ENCODE assay signal across 25 cellular contexts in genomic region chr1:214637125-214637524, GRCh38.
"Had no signal": no experiment of that assay in that cellular context is flagged by ENCODE, and none has a peak within 500 bp of the region (broad histone marks: within the 10 kb centered on the region; RNA-seq: fewer than 3 reads in every experiment).

No MANE protein-coding gene starts in this region.

- H3K27me3 ChIP-seq: gastrocnemius medialis, heart left ventricle, hepatocyte, neural progenitor cell, ovary, sigmoid colon, spleen, testis, tibial artery had no signal

- H3K27me3 Mint-ChIP-seq: dendritic cell treated with granulocyte-macrophage colony-stimulating factor and Interleukin-4, amounts not matched to agents 40 ng/mL and 50 ng/mL, for 4 days; naive thymus-derived CD4-positive, alpha-beta T cell; stimulated activated memory B cell treated with anti-CD40 and anti-IgM and Interleukin-4, amounts not matched to agents 10 μg/mL and 1 μg/mL and 100 μg/mL, for 72 hours; type B pancreatic cell had no signal

- H3K9ac ChIP-seq: neural progenitor cell had no signal

- H3K36me3 Mint-ChIP-seq: stimulated activated memory B cell treated with anti-CD40 and anti-IgM and Interleukin-4, amounts not matched to agents 10 μg/mL and 1 μg/mL and 100 μg/mL, for 72 hours had no signal

- DNase-seq: effector CD8-positive, alpha-beta T cell; gastrocnemius medialis; heart left ventricle; kidney; midbrain; ovary; psoas muscle; right cardiac atrium; sigmoid colon; spleen; stimulated activated CD4-positive, alpha-beta T cell treated with anti-CD3 and anti-CD28 coated beads, Interleukin-4, amount 100 ng/mL, for 4 hours; tibial artery had no signal

- H3K4me2 ChIP-seq: hepatocyte, neural progenitor cell had no signal

- H3K9me3 Mint-ChIP-seq: dendritic cell treated with granulocyte-macrophage colony-stimulating factor and Interleukin-4, amounts not matched to agents 40 ng/mL and 50 ng/mL, for 4 days; endodermal cell; nephron; neural progenitor cell; stimulated activated memory B cell treated with anti-CD40 and anti-IgM and Interleukin-4, amounts not matched to agents 10 μg/mL and 1 μg/mL and 100 μg/mL, for 72 hours; type B pancreatic cell had no signal

- H3K79me2 ChIP-seq: hepatocyte had no signal

- H3K27ac Mint-ChIP-seq: dendritic cell treated with granulocyte-macrophage colony-stimulating factor and Interleukin-4, amounts not matched to agents 40 ng/mL and 50 ng/mL, for 4 days; endodermal cell; nephron; neural progenitor cell; stimulated activated memory B cell treated with anti-CD40 and anti-IgM and Interleukin-4, amounts not matched to agents 10 μg/mL and 1 μg/mL and 100 μg/mL, for 72 hours; type B pancreatic cell had no signal

- H3K4me1 Mint-ChIP-seq: endodermal cell, nephron, neural progenitor cell had no signal

- H3K36me3 ChIP-seq: gastrocnemius medialis, ovary, sigmoid colon, tibial artery had no signal

- H3K27ac ChIP-seq: epithelial cell of prostate, gastrocnemius medialis, heart left ventricle, hepatocyte, neural progenitor cell, ovary, psoas muscle, sigmoid colon, spleen, testis, tibial artery had no signal

- H3K4me3 Mint-ChIP-seq: dendritic cell treated with granulocyte-macrophage colony-stimulating factor and Interleukin-4, amounts not matched to agents 40 ng/mL and 50 ng/mL, for 4 days; endodermal cell; nephron; neural progenitor cell; stimulated activated memory B cell treated with anti-CD40 and anti-IgM and Interleukin-4, amounts not matched to agents 10 μg/mL and 1 μg/mL and 100 μg/mL, for 72 hours; type B pancreatic cell had no signal

- H3K4me1 ChIP-seq: gastrocnemius medialis, heart left ventricle, neural progenitor cell, psoas muscle, sigmoid colon, spleen, testis, tibial artery had no signal

- H3K4me3 ChIP-seq: gastrocnemius medialis, heart left ventricle, hepatocyte, lung, neural progenitor cell, ovary, psoas muscle, sigmoid colon, spleen, testis, tibial artery had no signal

- H2AFZ ChIP-seq: neural progenitor cell had no signal

- H3K9me3 ChIP-seq: gastrocnemius medialis, heart left ventricle, ovary, psoas muscle, sigmoid colon, spleen, testis, tibial artery had no signal

- ATAC-seq: esophagus mucosa; heart left ventricle; stimulated activated memory B cell treated with anti-CD40 and anti-IgM and Interleukin-4, amounts not matched to agents 10 μg/mL and 1 μg/mL and 100 μg/mL, for 72 hours; stimulated activated naive CD8-positive, alpha-beta T cell treated with anti-CD3 and anti-CD28 coated beads, Interleukin-15, Interleukin-2, amounts not matched to agents 100 U/mL and 50 U/mL, for 24 hours had no signal
